Comparison of ENCODE assay signal across 15 cellular contexts in the genomic region with DNA sequence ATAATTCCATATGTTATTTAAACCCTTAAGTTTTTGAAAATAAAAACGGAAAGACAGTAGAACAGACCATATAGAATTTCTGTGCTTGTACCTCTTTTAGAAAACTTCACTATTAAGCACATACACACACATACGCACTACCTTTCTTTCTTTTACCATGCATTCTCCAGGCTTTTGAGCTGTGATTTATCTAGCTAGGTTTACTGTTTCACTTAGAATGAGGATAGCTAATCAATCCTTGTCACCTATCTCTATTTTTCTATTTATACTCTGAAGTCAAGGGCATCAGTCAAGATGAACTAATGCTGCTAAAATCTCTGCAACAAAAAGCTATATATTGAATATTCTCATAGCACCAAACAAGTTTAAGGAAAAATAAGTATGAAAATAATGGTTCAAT. TPM values are rescaled to one million over a fixed set of nuclear protein-coding genes. Genes with fewer than 3 reads are reported as not detected.
DNase-seq lines count a peak whose midpoint lies in the region; ATAC-seq, FAIRE-seq and TF ChIP-seq lines count a peak whose summit lies in the region.
"Had no signal": no experiment of that assay in that cellular context is flagged by ENCODE, and none has a peak within 500 bp of the region (broad histone marks: within the 10 kb centered on the region; RNA-seq: fewer than 3 reads in every experiment).

No MANE protein-coding gene starts in this region.

- H3K9me3 ChIP-seq in HEK293 (ENCODE audit: control insufficient read depth, insufficient read depth, low read depth, low read length) (no peaks in the 10 kb centered on the region), GM12878 (replicated peaks; ENCODE audit: control insufficient read depth, insufficient read depth, low read length) (peaks cover 8% of the 10 kb centered on the region; the same call in 2 of the 3 replicates), psoas muscle (no peaks in the 10 kb centered on the region), vagina (no peaks in the 10 kb centered on the region)

- SMC1A ChIA-PET in GM12878 (lab: Charles Lee; ENCODE audit: uncharacterized antibody, unreplicated experiment), result interaction anchor here (0.9 to 10.3 kb wide), 15 partner anchors 9 to 113 kb away, joined by 3 to 186 read pairs (median 7); a partner anchor contains a TSS

- WGBS in GM12878 (ENCODE audit: insufficient coverage, insufficient replicate concordance, low lambda C conversion rate, missing lambda C conversion rate), result 49% methylated on average over 2 of the region's 2 CpGs
- WGBS in psoas muscle, 3 donors, result 59 to 83% (median 60%) methylated on average over 2 of the region's 2 CpGs

- no peak for ATAC-seq in GM12878
- ATAC-seq in psoas muscle, result no peak
- ATAC-seq: Panc1 had no signal

- H3K79me2 ChIP-seq in GM12878 (ENCODE audit: control insufficient read depth, insufficient read depth, low read length), result peaks cover 16% of the 10 kb centered on the region

- no peak overlapping the region for H2AFZ ChIP-seq in GM12878 (ENCODE audit: control insufficient read depth, low read depth, low read length)

- no peaks in the 10 kb centered on the region for H3K27me3 ChIP-seq in GM12878 (replicated peaks in 1 of 2; ENCODE audit: control insufficient read depth in 2 of 2, insufficient read depth in 2 of 2, low read length in 1 of 2)
- no peaks in the 10 kb centered on the region for H3K27me3 ChIP-seq in psoas muscle (ENCODE audit: insufficient read depth in 3 of 3, low read length in 2 of 3)
- no peaks in the 10 kb centered on the region for H3K27me3 ChIP-seq in vagina

- TF ChIP-seq CTCF in HEK293 (tag by site-specific recombination; IDR thresholded peaks at IDR 0.05) (no peak), GM12878 (IDR thresholded peaks at IDR 0.05 in 2 of 3, conservative IDR thresholded peaks at IDR 0.05 in 1 of 3; ENCODE audit: control insufficient read depth in 2 of 3, extremely low read depth in 1 of 3, insufficient read depth in 1 of 3, low read depth in 3 of 3, low read length in 3 of 3) (no peak), psoas muscle (IDR thresholded peaks at IDR 0.05) (no peak), vagina (IDR thresholded peaks at IDR 0.05) (no peak)

- H3K4me1 ChIP-seq in HEK293 (ENCODE audit: control insufficient read depth, insufficient read depth, low read length) (0 out of 2 replicates have a peak, but pooled peaks cover 6% of the 10 kb centered on the region), GM12878 (ENCODE audit: control insufficient read depth, insufficient read depth, low read length) (peaks cover 12% of the 10 kb centered on the region), psoas muscle (peaks cover 25% of the 10 kb centered on the region), vagina (peaks cover 17% of the 10 kb centered on the region)

- TF ChIP-seq RAD21 in GM12878 (IDR thresholded peaks at IDR 0.05; ENCODE audit: insufficient read depth, low read depth, low read length), result no peak

- CTCF ChIA-PET in HEK293 (lab: Yijun Ruan, JAX) (interaction anchor here (0.5 to 2.5 kb wide), 9 partner anchors 10 to 795 kb away, joined by 3 to 25 read pairs (median 5); no protein-coding TSS in a partner anchor), GM12878 (lab: Yijun Ruan, JAX) (interaction anchor here (0.7 to 12.6 kb wide), 22 partner anchors 9 to 568 kb away, joined by 3 to 318 read pairs (median 4); a partner anchor contains a TSS)

- RAD21 ChIA-PET in GM12878 (lab: Charles Lee; ENCODE audit: unreplicated experiment), result interaction anchor here (1.0 to 4.1 kb wide), 11 partner anchors 10 to 159 kb away, joined by 3 to 28 read pairs (median 4); a partner anchor contains a TSS

- TF ChIP-seq EP300 in GM12878 (IDR thresholded peaks at IDR 0.05; ENCODE audit: borderline replicate concordance in 1 of 2, control insufficient read depth in 1 of 2, low read depth in 2 of 2, low read length in 2 of 2), result no peak

- in situ Hi-C loops in GM12878 (cut with MboI), result no loop called here

- H3K36me3 ChIP-seq in HEK293 (ENCODE audit: control insufficient read depth in 2 of 2, insufficient read depth in 1 of 2, low read length in 2 of 2), result no peaks in the 10 kb centered on the region
- no peaks in the 10 kb centered on the region; a peak in 1 of 4 replicates for H3K36me3 ChIP-seq in GM12878 (ENCODE audit: control insufficient read depth in 2 of 2, insufficient read depth in 2 of 2, low read length in 1 of 2)
- no peaks in the 10 kb centered on the region for H3K36me3 ChIP-seq in psoas muscle (ENCODE audit: insufficient read depth in 1 of 2, low read depth in 1 of 2)
- H3K36me3 ChIP-seq in vagina, result no peaks in the 10 kb centered on the region
- H3K36me3 ChIP-seq: HAP-1 had no signal

- H3K4me2 ChIP-seq in GM12878 (ENCODE audit: control insufficient read depth, insufficient read depth), result peak overlapping the region; percentile 75

- H3K4me3 ChIP-seq in HEK293 (ENCODE audit: low read depth, low read length) (no peak overlapping the region), GM12878 (no peak overlapping the region), psoas muscle (peak overlapping the region; percentile 56), vagina (no peak overlapping the region)
- H3K4me3 ChIP-seq: HAP-1 had no signal

- TF ChIP-seq POLR2A in GM12878 (IDR thresholded peaks at IDR 0.05; ENCODE audit: low read depth, low read length) (no peak), vagina (IDR thresholded peaks at IDR 0.05) (no peak)

- BruUV-seq in GM12878 (replicated peaks; lab: Mats Ljungman, UMichigan), result no TSS peak

- DNase-seq in NCI-H2227 treated with DMSO at 0.1 percent for 48 hours (lab: John Stamatoyannopoulos, UW), result peak; percentile 2
- no peak for DNase-seq in NCI-H2227 (lab: John Stamatoyannopoulos, UW; ENCODE audit: unreplicated experiment)
- no peak for DNase-seq in GM12878 (ENCODE audit: low read depth, low spot score)
- DNase-seq in psoas muscle, result no peak
- DNase-seq in vagina (ENCODE audit: extremely low spot score in 2 of 2), result no peak
- DNase-seq in NCI-H524 treated with DMSO at 0.1 percent for 48 hours (lab: John Stamatoyannopoulos, UW), result no peak
- no peak for DNase-seq in HUDEP-2 (lab: John Stamatoyannopoulos, UW; ENCODE audit: unreplicated experiment in 76 of 76)
- DNase-seq: DMS79 treated with DMSO at 0.1 percent for 48 hours, MM.1S, NCI-H1092, NCI-H1436 treated with DMSO at 0.1 percent for 48 hours, NCI-H2029 had no signal

- intact Hi-C loops in GM12878 (cut with micrococcal nuclease; ENCODE audit: unreplicated experiment), result loop anchor here (10.0 kb wide), 1 partner anchor 358 kb away; no protein-coding TSS in a partner anchor
- intact Hi-C loops in psoas muscle (cut with DNase I), result no loop called here
- intact Hi-C loops in vagina (cut with DNase I), result no loop called here

- POLR2A ChIA-PET in HEK293 (lab: Yijun Ruan, JAX) (no interaction called here), GM12878 (lab: Charles Lee) (interaction anchor here (0.7 to 2.0 kb wide), 4 partner anchors 28 to 44 kb away, joined by 3 to 7 read pairs (median 3); no protein-coding TSS in a partner anchor)

- FAIRE-seq in GM12878 (lab: Jason Lieb, UNC), result peak; percentile 62

- H3K9ac ChIP-seq in GM12878 (ENCODE audit: control insufficient read depth, insufficient read depth, low read length), result no peak overlapping the region

- H3K27ac ChIP-seq in HEK293 (ENCODE audit: extremely low read depth, low read depth, low read length) (no peak overlapping the region), GM12878 (ENCODE audit: control insufficient read depth, insufficient read depth) (peak overlapping the region; percentile 24; the same call in 1 of the 2 replicates), psoas muscle (peak overlapping the region; percentile 69), vagina (no peak overlapping the region)

- no peaks in the 10 kb centered on the region for H4K20me1 ChIP-seq in GM12878 (ENCODE audit: control insufficient read depth, insufficient read depth)

TF ChIP-seq in HEK293, 187 proteins besides CTCF, POLR2A, EP300 and RAD21 (continues in another document):
- no peak for TF ChIP-seq ZXDB (tag by site-specific recombination; IDR thresholded peaks at IDR 0.05)

TF ChIP-seq in GM12878, 131 proteins besides CTCF, POLR2A, EP300 and RAD21 (continues in another document):
- TF ChIP-seq NFIC (IDR thresholded peaks at IDR 0.05; ENCODE audit: low read depth, low read length) (no peak), KDM1A (IDR thresholded peaks at IDR 0.05; ENCODE audit: borderline replicate concordance) (no peak)

RNA-seq across cellular contexts. Expression of a gene that starts 43.2 kb away (rescaled TPM):
- 42.8 and 52.3 TPM in 2 replicates for total RNA-seq in GM12878 (2013; cell fraction: nucleolus; rRNA removed)
- total RNA-seq in GM12878 (2014; rRNA removed) (19.4 and 22.0 TPM in 2 replicates), GM12878 (2014; rRNA removed; fragmentation: Illumina TruSeq; extraction: Trizol) (25.2 and 26.2 TPM in 2 replicates), GM12878 (2021) (19.3 and 20.1 TPM in 2 replicates), psoas muscle (10 to 100 TPM; 13.4 to 34.1 (median 25.2) TPM), vagina (36.8 TPM)
- 6.4 TPM for polyA plus RNA-seq in GM12878 (2011; ENCODE audit: low read depth)
- polyA plus RNA-seq in GM12878 (2011; rRNA removed) (11.7 and 12.9 TPM in 2 replicates), GM12878 (2014; fragmentation: Illumina TruSeq; extraction: Trizol) (24.2 and 24.6 TPM in 2 replicates), GM12878 (2014; fragmentation: Nextera tagmentation; extraction: Ambion mirVana) (10 to 100 TPM; 11.1 to 14.6 TPM), GM12878 (2014; rRNA removed) (14.4 TPM in 2 replicates), GM12878 (2016; fragmentation: Nextera tagmentation; extraction: Ambion mirVana) (10 to 100 TPM; 26.6 to 32.4 TPM), psoas muscle (10 to 100 TPM in 1 of 3 donors, 1 to 10 TPM in 2; 8.6 to 12.6 (median 8.6) TPM)
- 9.0 and 12.2 TPM in 2 replicates for polyA plus RNA-seq in GM12878 (2011; cell fraction: cytosol; rRNA removed)
- polyA plus RNA-seq in GM12878 (2011; cell fraction: nucleus; rRNA removed), result 12.0 and 16.4 TPM in 2 replicates
- polyA plus RNA-seq in GM12878 (2012), result 9.6 and 12.5 TPM in 2 replicates
- 15.4 and 25.7 TPM in 2 replicates for polyA minus RNA-seq in GM12878 (2011; rRNA and poly(A)+ RNA removed)
- 10.0 and 15.3 TPM in 2 replicates for polyA minus RNA-seq in GM12878 (2011; cell fraction: cytosol; rRNA and poly(A)+ RNA removed)
- polyA minus RNA-seq in GM12878 (2011; cell fraction: nucleus; rRNA and poly(A)+ RNA removed), result 12.0 and 26.5 TPM in 2 replicates

Comparison
In these comparisons a context has a peak if more than half of its experiments do, and no peak if none do; other contexts are left out.
1. H3K27ac ChIP-seq: peak in GM12878 (single experiment) and psoas muscle (single experiment); none in HEK293 (single experiment) and vagina (single experiment).